Comparison of ENCODE assay signal across 18 cellular contexts in genomic region chr10:14926061-14926470, GRCh38. TPM values are rescaled to one million over a fixed set of nuclear protein-coding genes. Genes with fewer than 3 reads are reported as not detected.
DNase-seq lines count a peak whose midpoint lies in the region; ATAC-seq and TF ChIP-seq lines count a peak whose summit lies in the region.
"Had no signal": no experiment of that assay in that cellular context is flagged by ENCODE, and none has a peak within 500 bp of the region (broad histone marks: within the 10 kb centered on the region; RNA-seq: fewer than 3 reads in every experiment).

No MANE protein-coding gene starts in this region.

- CTCF ChIA-PET in activated CD4-positive, alpha-beta T cell treated with anti-CD3 and anti-CD28 coated beads, Interleukin-2, amount 10 ng/mL, durations not matched to agents 7 days and 5 days (lab: Charles Lee) = interaction anchor here (0.7 kb wide), 2 partner anchors 331 to 353 kb away, joined by 3 read pairs; no protein-coding TSS in a partner anchor
- CTCF ChIA-PET in activated B cell treated with CpG ODN at 0.5 μM for 24 hours (lab: Charles Lee) = interaction anchor here (1.4 kb wide), 1 partner anchor 21 kb away, joined by 6 read pairs; no protein-coding TSS in a partner anchor

- ATAC-seq in HG02840 (IDR thresholded peaks at IDR 0.05; ENCODE audit: low FRiP score, unreplicated experiment) (peak; percentile 19), activated B cell treated with CpG ODN at 0.5 μM for 24 hours (ENCODE audit: low read depth) (peak; percentile 6)
- no peak for ATAC-seq in activated T-cell treated with anti-CD3 and anti-CD28 coated beads, Interleukin-2, amount 50 U/mL, for 72 hours (replicated peaks in 1 of 2)
- ATAC-seq: activated CD8-positive, alpha-beta memory T cell treated with anti-CD3 and anti-CD28 coated beads, Interleukin-2, amount 10 ng/mL, durations not matched to agents 7 days and 5 days; PC-3; right cardiac atrium had no signal

- H3K9me3 Mint-ChIP-seq in activated CD4-positive, alpha-beta T cell treated with anti-CD3 and anti-CD28 coated beads, Interleukin-2, amount 10 ng/mL, durations not matched to agents 7 days and 5 days = no peaks in the 10 kb centered on the region
- H3K9me3 Mint-ChIP-seq in activated B cell treated with CpG ODN at 0.5 μM for 24 hours = no peaks in the 10 kb centered on the region
- peaks cover 5% of the 10 kb centered on the region for H3K9me3 Mint-ChIP-seq in type B pancreatic cell
- no peaks in the 10 kb centered on the region for H3K9me3 Mint-ChIP-seq in activated T-cell treated with anti-CD3 and anti-CD28 coated beads, Interleukin-2, amount 50 U/mL, for 72 hours
- H3K9me3 Mint-ChIP-seq: activated naive CD4-positive, alpha-beta T cell treated with anti-CD3 and anti-CD28 coated beads for 36 hours; nephron progenitor cell had no signal

- POLR2A ChIA-PET in activated CD4-positive, alpha-beta T cell treated with anti-CD3 and anti-CD28 coated beads, Interleukin-2, amount 10 ng/mL, durations not matched to agents 7 days and 5 days (lab: Charles Lee) = no interaction called here
- POLR2A ChIA-PET in activated B cell treated with CpG ODN at 0.5 μM for 24 hours (lab: Charles Lee) = interaction anchor here (0.5 to 1.8 kb wide), 10 partner anchors 15 to 1211 kb away, joined by 3 to 30 read pairs (median 5); partner anchors contain the start of genes CDNF, DCLRE1C, HSPA14 and MEIG1

- no peak for DNase-seq in activated CD4-positive, alpha-beta T cell treated with anti-CD3 and anti-CD28 coated beads, Interleukin-2, amount 10 ng/mL, durations not matched to agents 7 days and 5 days
- DNase-seq in activated CD4-positive, alpha-beta T cell treated with anti-CD3 and anti-CD28 coated beads for 1 hour = no peak
- DNase-seq in activated B cell treated with CpG ODN at 0.5 μM for 24 hours (no peak), type B pancreatic cell (ENCODE audit: extremely low spot score, unreplicated experiment) (no peak), HK-2 (ENCODE audit: unreplicated experiment) (no peak)
- no peak for DNase-seq in activated CD4-positive, alpha-beta T cell treated with anti-CD3 and anti-CD28 coated beads, Interleukin-2, amount 50 U/mL, for 48 hours
- no peak for DNase-seq in activated T-cell treated with anti-CD3 and anti-CD28 coated beads, Interleukin-2, amount 50 U/mL, for 72 hours
- DNase-seq: activated CD8-positive, alpha-beta memory T cell treated with anti-CD3 and anti-CD28 coated beads, Interleukin-2, amount 10 ng/mL, durations not matched to agents 7 days and 5 days; activated naive CD4-positive, alpha-beta T cell treated with anti-CD3 and anti-CD28 coated beads for 36 hours; effector CD8-positive, alpha-beta T cell; NCI-H1417 treated with DMSO at 0.1 percent for 48 hours; NCI-H510A; nephron progenitor cell; PC-3; right cardiac atrium; stimulated activated CD4-positive, alpha-beta T cell treated with anti-CD3 and anti-CD28 coated beads, Interleukin-4, amount 100 ng/mL, for 24 hours had no signal

- H3K4me3 Mint-ChIP-seq in activated CD4-positive, alpha-beta T cell treated with anti-CD3 and anti-CD28 coated beads, Interleukin-2, amount 10 ng/mL, durations not matched to agents 7 days and 5 days = no peak overlapping the region
- H3K4me3 Mint-ChIP-seq in activated B cell treated with CpG ODN at 0.5 μM for 24 hours (no peak overlapping the region), type B pancreatic cell (peak overlapping the region; percentile 77)
- no peak overlapping the region for H3K4me3 Mint-ChIP-seq in activated T-cell treated with anti-CD3 and anti-CD28 coated beads, Interleukin-2, amount 50 U/mL, for 72 hours
- H3K4me3 Mint-ChIP-seq: activated CD8-positive, alpha-beta memory T cell treated with anti-CD3 and anti-CD28 coated beads, Interleukin-2, amount 10 ng/mL, durations not matched to agents 7 days and 5 days; activated naive CD4-positive, alpha-beta T cell treated with anti-CD3 and anti-CD28 coated beads for 36 hours; nephron progenitor cell had no signal

- intact Hi-C loops in activated B cell treated with CpG ODN at 0.5 μM for 24 hours (cut with micrococcal nuclease) = loop anchor here (1.0 to 2.0 kb wide), 3 partner anchors 25 to 47 kb away; partner anchors contain the start of gene SUV39H2

- H3K27me3 Mint-ChIP-seq in activated CD4-positive, alpha-beta T cell treated with anti-CD3 and anti-CD28 coated beads, Interleukin-2, amount 10 ng/mL, durations not matched to agents 7 days and 5 days = no peaks in the 10 kb centered on the region
- no peaks in the 10 kb centered on the region for H3K27me3 Mint-ChIP-seq in activated B cell treated with CpG ODN at 0.5 μM for 24 hours
- H3K27me3 Mint-ChIP-seq in type B pancreatic cell = no peaks in the 10 kb centered on the region
- H3K27me3 Mint-ChIP-seq in activated T-cell treated with anti-CD3 and anti-CD28 coated beads, Interleukin-2, amount 50 U/mL, for 72 hours (ENCODE audit: low read depth) = no peaks in the 10 kb centered on the region
- H3K27me3 Mint-ChIP-seq: activated CD8-positive, alpha-beta memory T cell treated with anti-CD3 and anti-CD28 coated beads, Interleukin-2, amount 10 ng/mL, durations not matched to agents 7 days and 5 days had no signal

- peaks cover 75% of the 10 kb centered on the region for H3K36me3 Mint-ChIP-seq in activated CD4-positive, alpha-beta T cell treated with anti-CD3 and anti-CD28 coated beads, Interleukin-2, amount 10 ng/mL, durations not matched to agents 7 days and 5 days (ENCODE audit: low read depth)
- peaks cover 78% of the 10 kb centered on the region for H3K36me3 Mint-ChIP-seq in activated B cell treated with CpG ODN at 0.5 μM for 24 hours (ENCODE audit: low read depth)
- H3K36me3 Mint-ChIP-seq in type B pancreatic cell = peaks cover 45% of the 10 kb centered on the region
- H3K36me3 Mint-ChIP-seq in activated T-cell treated with anti-CD3 and anti-CD28 coated beads, Interleukin-2, amount 50 U/mL, for 72 hours (ENCODE audit: insufficient read depth in 2 of 2) = peaks cover 14 to 39% of the 10 kb centered on the region in 2 donors

- peaks cover 2% of the 10 kb centered on the region for H3K4me1 Mint-ChIP-seq in activated CD4-positive, alpha-beta T cell treated with anti-CD3 and anti-CD28 coated beads, Interleukin-2, amount 10 ng/mL, durations not matched to agents 7 days and 5 days
- H3K4me1 Mint-ChIP-seq in activated B cell treated with CpG ODN at 0.5 μM for 24 hours (peaks cover 32% of the 10 kb centered on the region), type B pancreatic cell (ENCODE audit: unreplicated experiment) (no peaks in the 10 kb centered on the region)
- H3K4me1 Mint-ChIP-seq in activated T-cell treated with anti-CD3 and anti-CD28 coated beads, Interleukin-2, amount 50 U/mL, for 72 hours (ENCODE audit: low read depth) = no peaks in the 10 kb centered on the region
- H3K4me1 Mint-ChIP-seq: activated CD8-positive, alpha-beta memory T cell treated with anti-CD3 and anti-CD28 coated beads, Interleukin-2, amount 10 ng/mL, durations not matched to agents 7 days and 5 days; nephron progenitor cell had no signal

- no peak for TF ChIP-seq CTCF in activated B cell treated with CpG ODN at 0.5 μM for 24 hours (IDR thresholded peaks at IDR 0.05)
- no peak for TF ChIP-seq CTCF in type B pancreatic cell (conservative IDR thresholded peaks at IDR 0.05)

- H3K27ac Mint-ChIP-seq in activated CD4-positive, alpha-beta T cell treated with anti-CD3 and anti-CD28 coated beads, Interleukin-2, amount 10 ng/mL, durations not matched to agents 7 days and 5 days = peak overlapping the region; percentile 9
- H3K27ac Mint-ChIP-seq in activated B cell treated with CpG ODN at 0.5 μM for 24 hours (peak overlapping the region; percentile 91), type B pancreatic cell (peak overlapping the region; percentile 99)
- no peak overlapping the region for H3K27ac Mint-ChIP-seq in activated T-cell treated with anti-CD3 and anti-CD28 coated beads, Interleukin-2, amount 50 U/mL, for 72 hours
- H3K27ac Mint-ChIP-seq: activated naive CD4-positive, alpha-beta T cell treated with anti-CD3 and anti-CD28 coated beads for 36 hours; nephron progenitor cell had no signal

RNA-seq across cellular contexts. Expression of gene DCLRE1C, which starts 27.8 kb away (rescaled TPM):
- total RNA-seq in activated CD4-positive, alpha-beta T cell treated with anti-CD3 and anti-CD28 coated beads, Interleukin-2, amount 10 ng/mL, durations not matched to agents 7 days and 5 days = 10 to 100 TPM; 60.4 to 66.2 TPM
- total RNA-seq in activated B cell treated with CpG ODN at 0.5 μM for 24 hours (38.0 and 43.8 TPM in 2 replicates), type B pancreatic cell (ENCODE audit: low replicate concordance) (10.1 and 15.0 TPM in 2 replicates)
- 10 to 100 TPM; 22.9 to 25.8 TPM for total RNA-seq in activated T-cell treated with anti-CD3 and anti-CD28 coated beads, Interleukin-2, amount 50 U/mL, for 72 hours

RNA-seq across cellular contexts. Expression of gene MEIG1, which starts 33.1 kb away (rescaled TPM):
- under 1 TPM; 0.71 to 0.82 TPM for total RNA-seq in activated CD4-positive, alpha-beta T cell treated with anti-CD3 and anti-CD28 coated beads, Interleukin-2, amount 10 ng/mL, durations not matched to agents 7 days and 5 days
- total RNA-seq in activated B cell treated with CpG ODN at 0.5 μM for 24 hours = 0.49 and 0.54 TPM in 2 replicates
- 2.8 TPM in 1 of 2 replicates, not detected in the other for total RNA-seq in type B pancreatic cell (ENCODE audit: low replicate concordance)
- total RNA-seq in activated T-cell treated with anti-CD3 and anti-CD28 coated beads, Interleukin-2, amount 50 U/mL, for 72 hours = 1 to 10 TPM in 1 of 2 donors, not detected in 1; 2.4 TPM
- total RNA-seq: right cardiac atrium, urinary bladder had no signal

RNA-seq across cellular contexts. Expression of gene SUV39H2, which starts 47.4 kb away (rescaled TPM):
- 10 to 100 TPM; 30.9 to 36.6 TPM for total RNA-seq in activated CD4-positive, alpha-beta T cell treated with anti-CD3 and anti-CD28 coated beads, Interleukin-2, amount 10 ng/mL, durations not matched to agents 7 days and 5 days
- total RNA-seq in activated B cell treated with CpG ODN at 0.5 μM for 24 hours = 7.4 and 8.1 TPM in 2 replicates
- 16.5 and 39.7 TPM in 2 replicates for total RNA-seq in type B pancreatic cell (ENCODE audit: low replicate concordance)
- total RNA-seq in activated T-cell treated with anti-CD3 and anti-CD28 coated beads, Interleukin-2, amount 50 U/mL, for 72 hours = 10 to 100 TPM; 16.9 to 18.5 TPM

Comparison
In these comparisons a context has a peak if more than half of its experiments do, and no peak if none do; other contexts are left out.
1. ATAC-seq: peak in HG02840 (single experiment) and activated B cell treated with CpG ODN at 0.5 μM for 24 hours (single experiment); none in activated T-cell treated with anti-CD3 and anti-CD28 coated beads, Interleukin-2, amount 50 U/mL, for 72 hours (0 of 2).